Comparison of ENCODE assay signal across 8 cellular contexts in the genomic region with DNA sequence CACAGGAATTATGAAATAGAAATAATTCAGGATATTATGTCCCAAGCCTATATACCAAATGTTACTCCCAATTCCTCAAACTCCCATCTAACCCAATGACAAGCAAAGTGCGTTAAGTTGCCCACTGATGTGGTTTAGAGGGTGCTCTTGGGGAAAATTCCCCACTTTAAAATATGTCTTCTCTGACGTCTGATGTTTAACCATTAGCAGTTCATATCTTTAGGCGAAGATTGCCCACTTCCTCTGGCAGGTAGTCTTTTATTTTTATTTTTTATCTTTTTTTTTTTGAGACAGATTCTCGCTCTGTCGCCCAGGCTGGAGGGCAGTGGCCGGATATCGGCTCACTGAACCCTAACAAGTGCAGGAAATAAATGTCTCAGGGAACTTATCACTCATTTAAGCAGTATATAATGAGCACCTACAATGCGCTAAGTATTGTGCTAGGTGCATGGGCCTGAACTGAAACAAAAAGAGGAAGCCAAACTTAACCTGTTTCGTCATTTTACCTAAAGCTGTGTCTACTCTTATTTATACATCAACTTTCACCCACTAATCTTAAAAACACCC. TPM values are rescaled to one million over a fixed set of nuclear protein-coding genes. Genes with fewer than 3 reads are reported as not detected.
DNase-seq lines count a peak whose midpoint lies in the region; ATAC-seq and TF ChIP-seq lines count a peak whose summit lies in the region.

No MANE protein-coding gene starts in this region.

- DNase-seq in NOMO-1 (lab: John Stamatoyannopoulos, UW; ENCODE audit: unreplicated experiment in 2 of 2) (peak; percentile 46 to 75), NOMO-1 treated with dmso at 0.1 percent for 144 hours (lab: John Stamatoyannopoulos, UW; ENCODE audit: unreplicated experiment) (no peak), activated T-cell treated with anti-CD3 and anti-CD28 coated beads for 4 hours (peak; percentile 23), lower lobe of right lung (no peak), DMS114 treated with DMSO at 0.1 percent for 48 hours (lab: John Stamatoyannopoulos, UW; ENCODE audit: unreplicated experiment) (no peak), NCI-H1930 (lab: John Stamatoyannopoulos, UW) (no peak), T1000 (lab: John Stamatoyannopoulos, UW) (no peak)

- intact Hi-C loops in lower lobe of right lung (cut with DNase I) = no loop called here

- ATAC-seq in HG03457 (IDR thresholded peaks at IDR 0.05; ENCODE audit: unreplicated experiment) (peak; percentile 34), lower lobe of right lung (no peak)

- peak overlapping the region; percentile 99 for H3K27ac ChIP-seq in lower lobe of right lung

- peak overlapping the region; percentile 95 for H3K4me3 ChIP-seq in lower lobe of right lung

- no peaks in the 10 kb centered on the region for H3K9me3 ChIP-seq in lower lobe of right lung

- no peak for TF ChIP-seq CTCF in lower lobe of right lung (IDR thresholded peaks at IDR 0.05)

- peaks cover 41% of the 10 kb centered on the region for H3K4me1 ChIP-seq in lower lobe of right lung

- no peaks in the 10 kb centered on the region for H3K36me3 ChIP-seq in lower lobe of right lung

- H3K27me3 ChIP-seq in lower lobe of right lung (ENCODE audit: low read depth) = no peaks in the 10 kb centered on the region

RNA-seq across cellular contexts. Expression of a gene that starts 1.3 kb away (rescaled TPM):
- 72.4 TPM for total RNA-seq in lower lobe of right lung

Comparison
In these comparisons a context has a peak if more than half of its experiments do, and no peak if none do; other contexts are left out.
1. DNase-seq: peak in NOMO-1 (2 of 2) and activated T-cell treated with anti-CD3 and anti-CD28 coated beads for 4 hours (single experiment); none in NOMO-1 treated with dmso at 0.1 percent for 144 hours (single experiment), lower lobe of right lung (single experiment), DMS114 treated with DMSO at 0.1 percent for 48 hours (single experiment), NCI-H1930 (0 of 2) and T1000 (single experiment).